In the genomic region with DNA sequence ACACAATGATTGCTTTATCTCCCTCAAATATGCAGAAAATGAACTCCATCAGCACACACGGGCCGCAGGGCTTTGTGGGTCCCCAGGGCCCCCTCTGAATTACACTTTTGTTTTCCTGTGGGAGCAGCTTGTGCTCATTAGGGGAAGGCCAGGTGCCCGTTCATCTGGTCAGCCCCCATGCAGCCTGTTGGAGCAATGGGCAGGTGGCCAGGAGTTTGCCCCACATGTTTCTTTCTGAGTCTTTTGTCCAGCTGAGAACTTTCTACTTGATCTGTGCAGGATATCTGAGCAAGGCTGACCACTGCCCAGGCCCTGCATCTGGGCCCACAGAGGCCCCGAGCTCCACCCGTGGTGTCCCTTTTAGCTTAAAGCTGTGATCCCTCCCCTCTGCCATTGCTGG, we compare ENCODE assay signal across 25 cellular contexts.
DNase-seq lines count a peak whose midpoint lies in the region; ATAC-seq and TF ChIP-seq lines count a peak whose summit lies in the region.
"Had no signal": no experiment of that assay in that cellular context is flagged by ENCODE, and none has a peak within 500 bp of the region (broad histone marks: within the 10 kb centered on the region; RNA-seq: fewer than 3 reads in every experiment).

No MANE protein-coding gene starts in this region.

- CTCF ChIA-PET in CD8-positive, alpha-beta memory T cell (lab: Charles Lee), result no interaction called here

- ATAC-seq in HG02973 (IDR thresholded peaks at IDR 0.05; ENCODE audit: unreplicated experiment) (no peak), GM19035 (IDR thresholded peaks at IDR 0.05; ENCODE audit: unreplicated experiment) (no peak)
- ATAC-seq: GM23338, upper lobe of right lung had no signal

- in situ Hi-C loops in astrocyte of the spinal cord (cut with HindIII; ENCODE audit: low sequenced_read_pairs), result no loop called here

- TF ChIP-seq CTCF in astrocyte of the spinal cord (IDR thresholded peaks at IDR 0.05; ENCODE audit: low read depth, low read length) (no peak), nephron (IDR thresholded peaks at IDR 0.05; ENCODE audit: unreplicated experiment in 3 of 3) (no peak)

- H3K36me3 ChIP-seq in CD8-positive, alpha-beta memory T cell (ENCODE audit: insufficient read depth, low read length), result no peaks in the 10 kb centered on the region
- H3K36me3 ChIP-seq: ascending aorta, upper lobe of right lung had no signal

- no peaks in the 10 kb centered on the region for H3K9me3 ChIP-seq in CD8-positive, alpha-beta memory T cell (ENCODE audit: low read length)
- H3K9me3 ChIP-seq: ascending aorta, Caco-2, upper lobe of right lung had no signal

- H3K36me3 Mint-ChIP-seq in nephron (ENCODE audit: low read depth), result no peaks in the 10 kb centered on the region
- no peaks in the 10 kb centered on the region for H3K36me3 Mint-ChIP-seq in CD8-positive, alpha-beta memory T cell
- H3K36me3 Mint-ChIP-seq: activated naive CD8-positive, alpha-beta T cell; IgD-negative memory B cell had no signal

- peak overlapping the region; percentile 27 to 63 (median 48) for H3K27ac Mint-ChIP-seq in nephron
- H3K27ac Mint-ChIP-seq in CD8-positive, alpha-beta memory T cell, result peak overlapping the region in 1 of 8 donors; percentile 33
- H3K27ac Mint-ChIP-seq: activated naive CD8-positive, alpha-beta T cell; activated T-helper 1 cell treated with anti-CD3 and anti-CD28 coated beads, Interleukin-12 subunit alpha, Interleukin-12 subunit beta, Interleukin-2, Interleukin-4 antibody, amounts not matched to agents 30 ng/mL and 10 ng/mL and 1 ng/mL, durations not matched to agents 14 hours and 24 hours and 36 hours; B cell; GM23338; IgD-negative memory B cell had no signal

- H3K4me3 ChIP-seq in astrocyte of the spinal cord (ENCODE audit: low read depth, low read length), result no peak overlapping the region
- no peak overlapping the region for H3K4me3 ChIP-seq in CD8-positive, alpha-beta memory T cell (ENCODE audit: low read length)
- H3K4me3 ChIP-seq: ascending aorta, GM23338, lung, upper lobe of right lung had no signal

- no peaks in the 10 kb centered on the region for H3K27me3 ChIP-seq in CD8-positive, alpha-beta memory T cell (ENCODE audit: insufficient read depth, low read length, poor library complexity, severe bottlenecking)
- H3K27me3 ChIP-seq: ascending aorta, upper lobe of right lung had no signal

- DNase-seq in NCI-H82 (lab: John Stamatoyannopoulos, UW) (peak; percentile 14), NCI-H82 treated with DMSO at 0.1 percent for 48 hours (lab: John Stamatoyannopoulos, UW; ENCODE audit: unreplicated experiment) (no peak), COLO829 (ENCODE audit: low spot score) (peak; percentile 37), astrocyte of the spinal cord (ENCODE audit: low read depth, low spot score) (peak; percentile 34)
- no peak for DNase-seq in CD8-positive, alpha-beta memory T cell
- DNase-seq: activated CD4-positive, alpha-beta T cell treated with anti-CD3 and anti-CD28 coated beads for 1 hour; Caco-2; effector CD4-positive, alpha-beta T cell; erythroblast; hypothalamus; NCI-H1436 treated with DMSO at 0.1 percent for 48 hours; NCI-H526; SW 1271; upper lobe of right lung had no signal

- H3K4me1 ChIP-seq in CD8-positive, alpha-beta memory T cell (ENCODE audit: insufficient read depth, low read length), result no peaks in the 10 kb centered on the region
- H3K4me1 ChIP-seq: Caco-2 had no signal

- peaks cover 55% of the 10 kb centered on the region for H3K4me1 Mint-ChIP-seq in nephron
- peaks cover 0 to 4% (median 3%) of the 10 kb centered on the region in 3 donors for H3K4me1 Mint-ChIP-seq in CD8-positive, alpha-beta memory T cell

- H3K9me3 Mint-ChIP-seq in nephron, result no peaks in the 10 kb centered on the region
- no peaks in the 10 kb centered on the region for H3K9me3 Mint-ChIP-seq in CD8-positive, alpha-beta memory T cell
- H3K9me3 Mint-ChIP-seq: activated T-helper 1 cell treated with anti-CD3 and anti-CD28 coated beads, Interleukin-12 subunit alpha, Interleukin-12 subunit beta, Interleukin-2, Interleukin-4 antibody, amounts not matched to agents 30 ng/mL and 10 ng/mL and 1 ng/mL, durations not matched to agents 14 hours and 24 hours and 36 hours; GM23338; IgD-negative memory B cell had no signal

- no peak overlapping the region for H3K4me3 Mint-ChIP-seq in nephron
- no peak overlapping the region for H3K4me3 Mint-ChIP-seq in CD8-positive, alpha-beta memory T cell
- H3K4me3 Mint-ChIP-seq: activated naive CD8-positive, alpha-beta T cell; activated T-helper 1 cell treated with anti-CD3 and anti-CD28 coated beads, Interleukin-12 subunit alpha, Interleukin-12 subunit beta, Interleukin-2, Interleukin-4 antibody, amounts not matched to agents 30 ng/mL and 10 ng/mL and 1 ng/mL, durations not matched to agents 14 hours and 24 hours and 36 hours; B cell; GM23338; IgD-negative memory B cell had no signal

- POLR2A ChIA-PET in CD8-positive, alpha-beta memory T cell (lab: Charles Lee), result no interaction called here

- no peak overlapping the region for H3K27ac ChIP-seq in CD8-positive, alpha-beta memory T cell (ENCODE audit: low read depth, low read length)
- H3K27ac ChIP-seq: ascending aorta, HL-60, upper lobe of right lung had no signal

- peaks cover 19% of the 10 kb centered on the region for H3K27me3 Mint-ChIP-seq in nephron (ENCODE audit: low read depth)
- peaks cover 3 to 9% of the 10 kb centered on the region in 2 donors for H3K27me3 Mint-ChIP-seq in CD8-positive, alpha-beta memory T cell

Comparison
In these comparisons a context has a peak if more than half of its experiments do, and no peak if none do; other contexts are left out.
1. DNase-seq: peak in NCI-H82 (single experiment), COLO829 (single experiment) and astrocyte of the spinal cord (single experiment); none in NCI-H82 treated with DMSO at 0.1 percent for 48 hours (single experiment) and CD8-positive, alpha-beta memory T cell (0 of 5).